ENCODE assay signal across 11 cellular contexts in the genomic region with DNA sequence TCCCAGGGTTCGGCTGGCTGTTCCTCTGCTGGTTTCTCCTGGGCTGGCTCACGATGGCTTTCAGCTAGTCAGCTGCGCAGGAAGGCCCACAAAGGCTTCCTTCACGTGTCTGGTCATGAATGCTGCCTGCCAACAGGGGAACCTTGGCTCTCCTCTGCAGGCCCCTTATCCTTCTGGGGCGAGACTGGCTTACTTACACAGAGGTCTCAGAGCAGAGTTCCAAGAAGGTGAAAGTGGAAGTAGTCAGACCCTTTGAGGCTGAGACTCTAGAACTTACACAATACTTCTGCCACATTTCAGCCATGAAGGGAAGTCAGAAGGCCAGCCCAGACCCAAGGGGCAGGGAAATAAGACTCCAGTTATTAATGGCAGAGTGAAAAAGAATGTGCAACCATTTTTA.
A peak's percentile ranks its signal among the peaks of the same experiment; 100 is the strongest.
DNase-seq lines count a peak whose midpoint lies in the region; ATAC-seq and TF ChIP-seq lines count a peak whose summit lies in the region.
"Had no signal": no experiment of that assay in that cellular context is flagged by ENCODE, and none has a peak within 500 bp of the region (broad histone marks: within the 10 kb centered on the region; RNA-seq: fewer than 3 reads in every experiment).

No MANE protein-coding gene starts in this region.

- TF ChIP-seq CTCF in colonic mucosa (IDR thresholded peaks at IDR 0.05) (no peak), upper lobe of right lung (IDR thresholded peaks at IDR 0.05) (no peak)

- H3K27me3 ChIP-seq in colonic mucosa (no peaks in the 10 kb centered on the region), upper lobe of right lung (no peaks in the 10 kb centered on the region)

- H3K36me3 ChIP-seq in colonic mucosa, result no peaks in the 10 kb centered on the region
- no peaks in the 10 kb centered on the region for H3K36me3 ChIP-seq in upper lobe of right lung

- ATAC-seq in upper lobe of right lung, result peak; percentile 91
- ATAC-seq in HG03469 (IDR thresholded peaks at IDR 0.05; ENCODE audit: unreplicated experiment), result no peak
- ATAC-seq: WTC11 had no signal

- H3K9ac ChIP-seq in colonic mucosa (ENCODE audit: low read depth in 2 of 2, low read length in 2 of 2), result no peak overlapping the region

- peak; percentile 12 for DNase-seq in NK-92 treated with Interleukin-12 subunit alpha and Interleukin-12 subunit beta, amount 100 ng/mL, for 24 hours (lab: John Stamatoyannopoulos, UW)
- DNase-seq in NK-92 (lab: John Stamatoyannopoulos, UW; ENCODE audit: unreplicated experiment) (no peak), colonic mucosa (no peak), midbrain (lab: John Stamatoyannopoulos, UW) (peak; percentile 66), upper lobe of right lung (no peak), NCI-H345 (lab: John Stamatoyannopoulos, UW) (no peak)
- DNase-seq in stimulated activated CD4-positive, alpha-beta T cell treated with anti-CD3 and anti-CD28 coated beads, Interleukin-2, amount 100 ng/mL, for 24 hours, result no peak
- DNase-seq: naive B cell had no signal

- H3K4me3 ChIP-seq in colonic mucosa, result no peak overlapping the region
- no peak overlapping the region for H3K4me3 ChIP-seq in upper lobe of right lung

- H3K27ac ChIP-seq in colonic mucosa (peak overlapping the region; percentile 9), upper lobe of right lung (peak overlapping the region; percentile 63)
- H3K27ac ChIP-seq: 22Rv1 had no signal

- H3K4me1 ChIP-seq in colonic mucosa (no peaks in the 10 kb centered on the region), upper lobe of right lung (peaks cover 10% of the 10 kb centered on the region)

- intact Hi-C loops in colonic mucosa (cut with DNase I) (no loop called here), upper lobe of right lung (cut with DNase I) (no loop called here)

- H3K9me3 ChIP-seq in colonic mucosa (no peaks in the 10 kb centered on the region), upper lobe of right lung (no peaks in the 10 kb centered on the region)

Comparison
In these comparisons a context has a peak if more than half of its experiments do, and no peak if none do; other contexts are left out.
1. DNase-seq: peak in NK-92 treated with Interleukin-12 subunit alpha and Interleukin-12 subunit beta, amount 100 ng/mL, for 24 hours (single experiment) and midbrain (single experiment); none in NK-92 (single experiment), colonic mucosa (single experiment), upper lobe of right lung (single experiment), NCI-H345 (single experiment) and stimulated activated CD4-positive, alpha-beta T cell treated with anti-CD3 and anti-CD28 coated beads, Interleukin-2, amount 100 ng/mL, for 24 hours (0 of 2).